24 cellular contexts compared by ENCODE assay signal in genomic region chr2:132949108-132949507, GRCh38.
DNase-seq lines count a peak whose midpoint lies in the region; ATAC-seq and TF ChIP-seq lines count a peak whose summit lies in the region.
"Had no signal": no experiment of that assay in that cellular context is flagged by ENCODE, and none has a peak within 500 bp of the region (broad histone marks: within the 10 kb centered on the region; RNA-seq: fewer than 3 reads in every experiment).

No MANE protein-coding gene starts in this region.

- ATAC-seq in GM18520 (IDR thresholded peaks at IDR 0.05; ENCODE audit: unreplicated experiment), result peak; percentile 53
- peak; percentile 53 for ATAC-seq in GM21825 (IDR thresholded peaks at IDR 0.05; ENCODE audit: unreplicated experiment)
- peak; percentile 38 to 51 for ATAC-seq in stimulated activated naive B cell treated with anti-CD40 and anti-IgM and Interleukin-4, amounts not matched to agents 10 μg/mL and 1 μg/mL and 100 μg/mL, for 72 hours (replicated peaks)
- no peak for ATAC-seq in HG03159 (IDR thresholded peaks at IDR 0.05; ENCODE audit: unreplicated experiment)
- ATAC-seq: T-cell had no signal

- peak overlapping the region; percentile 84 for H3K27ac ChIP-seq in OCI-LY3 (ENCODE audit: low read length)
- H3K27ac ChIP-seq: BLaER1, GM23248, HL-60, KMS-11, SJSA1 had no signal

- TF ChIP-seq CTCF in OCI-LY3 (IDR thresholded peaks at IDR 0.05; ENCODE audit: low read depth, low read length), result no peak

- H3K79me2 ChIP-seq in OCI-LY3 (ENCODE audit: low read length), result no peaks in the 10 kb centered on the region

- peaks cover 0 to 5% of the 10 kb centered on the region in 2 donors for H3K9me3 Mint-ChIP-seq in stimulated activated naive B cell treated with anti-CD40 and anti-IgM and Interleukin-4, amounts not matched to agents 10 μg/mL and 1 μg/mL and 100 μg/mL, for 72 hours
- no peaks in the 10 kb centered on the region for H3K9me3 Mint-ChIP-seq in activated CD4-positive, alpha-beta memory T cell treated with anti-CD3 and anti-CD28 coated beads, Interleukin-2, amount 10 ng/mL, durations not matched to agents 7 days and 5 days

- no peaks in the 10 kb centered on the region for H3K27me3 Mint-ChIP-seq in stimulated activated naive B cell treated with anti-CD40 and anti-IgM and Interleukin-4, amounts not matched to agents 10 μg/mL and 1 μg/mL and 100 μg/mL, for 72 hours
- no peaks in the 10 kb centered on the region for H3K27me3 Mint-ChIP-seq in activated CD4-positive, alpha-beta memory T cell treated with anti-CD3 and anti-CD28 coated beads, Interleukin-2, amount 10 ng/mL, durations not matched to agents 7 days and 5 days
- H3K27me3 Mint-ChIP-seq: CD4-positive, CD25-positive, alpha-beta regulatory T cell; IgD-negative memory B cell; T-cell had no signal

- peak overlapping the region; percentile 85 for H3K4me2 ChIP-seq in OCI-LY3 (ENCODE audit: low read length)
- H3K4me2 ChIP-seq: BLaER1, KMS-11 had no signal

- no peak overlapping the region for H3K27ac Mint-ChIP-seq in stimulated activated naive B cell treated with anti-CD40 and anti-IgM and Interleukin-4, amounts not matched to agents 10 μg/mL and 1 μg/mL and 100 μg/mL, for 72 hours
- H3K27ac Mint-ChIP-seq in activated CD4-positive, alpha-beta memory T cell treated with anti-CD3 and anti-CD28 coated beads, Interleukin-2, amount 10 ng/mL, durations not matched to agents 7 days and 5 days, result no peak overlapping the region
- H3K27ac Mint-ChIP-seq: CD4-positive, CD25-positive, alpha-beta regulatory T cell; IgD-negative memory B cell; T-cell had no signal

- H3K4me3 Mint-ChIP-seq in stimulated activated naive B cell treated with anti-CD40 and anti-IgM and Interleukin-4, amounts not matched to agents 10 μg/mL and 1 μg/mL and 100 μg/mL, for 72 hours, result no peak overlapping the region
- no peak overlapping the region for H3K4me3 Mint-ChIP-seq in activated CD4-positive, alpha-beta memory T cell treated with anti-CD3 and anti-CD28 coated beads, Interleukin-2, amount 10 ng/mL, durations not matched to agents 7 days and 5 days
- H3K4me3 Mint-ChIP-seq: CD4-positive, CD25-positive, alpha-beta regulatory T cell; IgD-negative memory B cell; T-cell had no signal

- POLR2A ChIA-PET in activated CD4-positive, alpha-beta memory T cell treated with anti-CD3 and anti-CD28 coated beads, Interleukin-2, amount 10 ng/mL, durations not matched to agents 7 days and 5 days (lab: Charles Lee), result no interaction called here

- H3K9me3 ChIP-seq in OCI-LY3 (ENCODE audit: insufficient read depth, low read length), result no peaks in the 10 kb centered on the region
- H3K9me3 ChIP-seq: BLaER1, SJSA1 had no signal

- peak overlapping the region; percentile 56 for H3K4me3 ChIP-seq in OCI-LY3 (ENCODE audit: low read length)
- H3K4me3 ChIP-seq: BLaER1, GM23248, SJSA1 had no signal

- CTCF ChIA-PET in activated CD4-positive, alpha-beta memory T cell treated with anti-CD3 and anti-CD28 coated beads, Interleukin-2, amount 10 ng/mL, durations not matched to agents 7 days and 5 days (lab: Charles Lee), result no interaction called here

- H3K4me1 Mint-ChIP-seq in stimulated activated naive B cell treated with anti-CD40 and anti-IgM and Interleukin-4, amounts not matched to agents 10 μg/mL and 1 μg/mL and 100 μg/mL, for 72 hours, result peaks cover 0 to 8% of the 10 kb centered on the region in 2 donors
- H3K4me1 Mint-ChIP-seq in activated CD4-positive, alpha-beta memory T cell treated with anti-CD3 and anti-CD28 coated beads, Interleukin-2, amount 10 ng/mL, durations not matched to agents 7 days and 5 days, result no peaks in the 10 kb centered on the region
- H3K4me1 Mint-ChIP-seq: CD4-positive, CD25-positive, alpha-beta regulatory T cell; T-cell had no signal

- peak overlapping the region; percentile 62 for H3K9ac ChIP-seq in OCI-LY3 (ENCODE audit: low read length)
- H3K9ac ChIP-seq: BLaER1, GM23248, KMS-11 had no signal

- H3K36me3 ChIP-seq in OCI-LY3 (replicated peaks; ENCODE audit: low read depth, low read length), result no peaks in the 10 kb centered on the region
- H3K36me3 ChIP-seq: BLaER1, SJSA1 had no signal

- peak overlapping the region; percentile 83 for H2AFZ ChIP-seq in OCI-LY3 (ENCODE audit: low read depth, low read length)
- H2AFZ ChIP-seq: GM23248 had no signal

- H3K27me3 ChIP-seq in OCI-LY3 (ENCODE audit: low read depth, low read length), result no peaks in the 10 kb centered on the region
- H3K27me3 ChIP-seq: BLaER1, SJSA1 had no signal

- H4K20me1 ChIP-seq in OCI-LY3 (ENCODE audit: insufficient read depth, low read length), result no peaks in the 10 kb centered on the region
- H4K20me1 ChIP-seq: BLaER1 had no signal

- H3K4me1 ChIP-seq in OCI-LY3 (ENCODE audit: low read length), result peaks cover 59% of the 10 kb centered on the region
- H3K4me1 ChIP-seq: BLaER1, SJSA1 had no signal

- H3K36me3 Mint-ChIP-seq in stimulated activated naive B cell treated with anti-CD40 and anti-IgM and Interleukin-4, amounts not matched to agents 10 μg/mL and 1 μg/mL and 100 μg/mL, for 72 hours, result no peaks in the 10 kb centered on the region
- H3K36me3 Mint-ChIP-seq in activated CD4-positive, alpha-beta memory T cell treated with anti-CD3 and anti-CD28 coated beads, Interleukin-2, amount 10 ng/mL, durations not matched to agents 7 days and 5 days (ENCODE audit: low read depth), result no peaks in the 10 kb centered on the region
- H3K36me3 Mint-ChIP-seq: CD4-positive, CD25-positive, alpha-beta regulatory T cell; IgD-negative memory B cell; T-cell had no signal

- DNase-seq in stimulated activated naive B cell treated with anti-CD40 and anti-IgM and Interleukin-4, amounts not matched to agents 10 μg/mL and 1 μg/mL and 100 μg/mL, for 72 hours, result no peak
- DNase-seq in activated CD4-positive, alpha-beta memory T cell treated with anti-CD3 and anti-CD28 coated beads, Interleukin-2, amount 10 ng/mL, durations not matched to agents 7 days and 5 days, result no peak
- no peak for DNase-seq in NCI-H510A treated with DMSO at 0.1 percent for 48 hours (lab: John Stamatoyannopoulos, UW)
- DNase-seq: CD4-positive, CD25-positive, alpha-beta regulatory T cell; DMS53; GM23248; H7; MM.1S; NCI-H1694; NCI-H2029 treated with DMSO at 0.1 percent for 48 hours; NCI-H446 treated with DMSO at 0.1 percent for 48 hours; NCI-H526 treated with DMSO at 0.1 percent for 48 hours; Right ventricle myocardium superior; RPMI8226; T-cell had no signal
